Comparison of ENCODE assay signal across 8 cellular contexts in genomic region chr1:92461364-92462097, GRCh38. TPM values are rescaled to one million over a fixed set of nuclear protein-coding genes. Genes with fewer than 3 reads are reported as not detected.
DNase-seq lines count a peak whose midpoint lies in the region; ATAC-seq, FAIRE-seq and TF ChIP-seq lines count a peak whose summit lies in the region.

No MANE protein-coding gene starts in this region.

- H3K9ac ChIP-seq in K562 (ENCODE audit: insufficient read depth in 1 of 2, low read depth in 2 of 2, low read length in 2 of 2) = no peak overlapping the region

- H3K79me2 ChIP-seq in K562 (ENCODE audit: control insufficient read depth, insufficient read depth, low read length) = no peaks in the 10 kb centered on the region

- H4K20me1 ChIP-seq in K562 (replicated peaks; ENCODE audit: control insufficient read depth, insufficient read depth, low read length) = no peaks in the 10 kb centered on the region

- no TSS peak for BruUV-seq in K562 (replicated peaks; lab: Mats Ljungman, UMichigan)

- WGBS in K562 (ENCODE audit: insufficient coverage, low coverage, missing lambda C conversion rate) = 39% methylated on average over 5 of the region's 5 CpGs

- peak; percentile 88 for DNase-seq in KBM-7
- DNase-seq in K562 (ENCODE audit: extremely low read depth in 1 of 4, low spot score in 3 of 4) = no peak
- DNase-seq in pons (ENCODE audit: low spot score) = no peak
- no peak for DNase-seq in occipital lobe (lab: John Stamatoyannopoulos, UW)
- no peak for DNase-seq in head of caudate nucleus
- DNase-seq in NK-92 (lab: John Stamatoyannopoulos, UW; ENCODE audit: unreplicated experiment) = no peak

- in situ Hi-C loops in KBM-7 (cut with MboI; ENCODE audit: low pct_unique_long_range_greater_than_20kb, low sequenced_read_pairs) (loop anchor here (10.0 kb wide), 1 partner anchor 147 kb away; no protein-coding TSS in a partner anchor), K562 (cut with MboI) (no loop called here)

- no peak for TF ChIP-seq POLR2A in K562 (conservative IDR thresholded peaks at IDR 0.05)

- intact Hi-C loops in K562 (cut with micrococcal nuclease) (loop anchor here (1.0 kb wide), 1 partner anchor 138 kb away; no protein-coding TSS in a partner anchor), head of caudate nucleus (cut with DNase I) (no loop called here)

- POLR2A ChIA-PET in K562 (lab: Yijun Ruan, JAX) = no interaction called here

- H2AFZ ChIP-seq in K562 (ENCODE audit: low read depth, low read length) = peak overlapping the region; percentile 67

- peak in 1 of 3 experiments; percentile 29; a peak in 1 of 6 replicates for TF ChIP-seq CTCF in K562 (IDR thresholded peaks at IDR 0.05 in 2 of 3, conservative IDR thresholded peaks at IDR 0.05 in 1 of 3; ENCODE audit: insufficient read depth in 2 of 3, low read depth in 1 of 3, low read length in 3 of 3)

- no peak overlapping the region for H3K4me3 ChIP-seq in K562

- H3K4me1 ChIP-seq in K562 (replicated peaks in 1 of 2; ENCODE audit: control insufficient read depth in 2 of 2, insufficient read depth in 2 of 2, low read length in 2 of 2) = peaks cover 0 to 22% of the 10 kb centered on the region in 2 experiments; a peak in 3 of 5 replicates

- H3K27me3 ChIP-seq in K562 (ENCODE audit: control insufficient read depth in 2 of 2, insufficient read depth in 2 of 2, low read length in 2 of 2) = no peaks in the 10 kb centered on the region

- FAIRE-seq in K562 (lab: Jason Lieb, UNC) = peak; percentile 35

- H3K4me2 ChIP-seq in K562 (ENCODE audit: insufficient read depth, low read length) = no peak overlapping the region

- CTCF ChIA-PET in K562 (lab: Yijun Ruan, JAX; ENCODE audit: low intra/inter-chr PET ratio) = no interaction called here

- ATAC-seq in GM18498 (IDR thresholded peaks at IDR 0.05; ENCODE audit: unreplicated experiment) (peak; percentile 77), GM21529 (IDR thresholded peaks at IDR 0.05; ENCODE audit: unreplicated experiment) (peak; percentile 81), K562 (peak; percentile 61)

- H3K27ac ChIP-seq in K562 (ENCODE audit: extremely low read depth, low read depth, low read length) = no peak overlapping the region

- H3K9me1 ChIP-seq in K562 (ENCODE audit: control insufficient read depth, insufficient read depth, low read length) = no peaks in the 10 kb centered on the region

- TF ChIP-seq RAD21 in K562 (CRISPR knock-in tag; conservative IDR thresholded peaks at IDR 0.05 in 1 of 2, IDR thresholded peaks at IDR 0.05 in 1 of 2) = peak in 1 of 2 experiments; percentile 48; a peak in 3 of 4 replicates

- TF ChIP-seq EP300 in K562 (IDR thresholded peaks at IDR 0.05; ENCODE audit: low read length) = no peak

- H3K9me3 ChIP-seq in K562 (replicated peaks; ENCODE audit: control insufficient read depth, insufficient read depth, low read depth, low read length) = no peaks in the 10 kb centered on the region

- no peaks in the 10 kb centered on the region for H3K36me3 ChIP-seq in K562 (ENCODE audit: control insufficient read depth, insufficient read depth, low read length)

TF ChIP-seq in K562, 482 proteins besides CTCF, POLR2A, EP300 and RAD21:
- TF ChIP-seq DEAF1 (CRISPR knock-in tag; IDR thresholded peaks at IDR 0.05) (peak; percentile 36; the same call in 1 of the 2 replicates), TSC22D4 (tag; IDR thresholded peaks at IDR 0.05) (no peak), ADNP (tag; IDR thresholded peaks at IDR 0.05) (peak; percentile 28; the same call in 1 of the 2 replicates)
TF ChIP-seq in K562: peak in this region for 2.

RNA-seq across cellular contexts. Expression of gene GFI1, which starts 25.2 kb away (rescaled TPM):
- total RNA-seq in K562 (2011; cell fraction: chromatin; rRNA removed; ENCODE audit: low replicate concordance) = 1.2 and 1.3 TPM in 2 replicates
- total RNA-seq in K562 (2011; cell fraction: nucleolus; rRNA removed) = 0.53 and 1.5 TPM in 2 replicates
- total RNA-seq in K562 (2011; cell fraction: nucleoplasm; rRNA removed) = 0.38 and 0.51 TPM in 2 replicates
- total RNA-seq in K562 (2014; rRNA removed) (0.36 and 0.53 TPM in 2 replicates), K562 (2014; rRNA removed; fragmentation: Illumina TruSeq; extraction: Trizol) (0.29 and 0.36 TPM in 2 replicates), K562 (2015; rRNA removed; fragmentation: Illumina TruSeq; extraction: Trizol) (0.87 and 1.2 TPM in 2 replicates), K562 (2021) (0.66 and 0.85 TPM in 2 replicates), occipital lobe (not detected)
- polyA plus RNA-seq in K562 (2011; rRNA removed) (0.93 and 1.2 TPM in 2 replicates), K562 (2014; fragmentation: Illumina TruSeq; extraction: Trizol) (0.40 and 0.46 TPM in 2 replicates), K562 (2014; fragmentation: Nextera tagmentation; extraction: Ambion mirVana) (under 1 TPM; 0.07 to 0.13 TPM), K562 (2014; rRNA removed) (0.45 and 0.68 TPM in 2 replicates)
- polyA plus RNA-seq in K562 (2011; cell fraction: cytosol; rRNA removed) = 0.67 and 0.84 TPM in 2 replicates
- 2.8 and 4.6 TPM in 2 replicates for polyA plus RNA-seq in K562 (2011; cell fraction: nucleus; rRNA removed)
- polyA plus RNA-seq in K562 (2012) = 1.1 and 3.8 TPM in 2 replicates
- polyA minus RNA-seq in K562 (2011; rRNA and poly(A)+ RNA removed) = 0.60 and 1.1 TPM in 2 replicates
- polyA minus RNA-seq in K562 (2011; cell fraction: cytosol; rRNA and poly(A)+ RNA removed) = 0.57 TPM in 1 of 2 replicates, not detected in the other
- polyA minus RNA-seq in K562 (2011; cell fraction: nucleus; rRNA and poly(A)+ RNA removed) = 0.67 and 1.6 TPM in 2 replicates
